Comparison of ENCODE assay signal across 12 cellular contexts in the genomic region with DNA sequence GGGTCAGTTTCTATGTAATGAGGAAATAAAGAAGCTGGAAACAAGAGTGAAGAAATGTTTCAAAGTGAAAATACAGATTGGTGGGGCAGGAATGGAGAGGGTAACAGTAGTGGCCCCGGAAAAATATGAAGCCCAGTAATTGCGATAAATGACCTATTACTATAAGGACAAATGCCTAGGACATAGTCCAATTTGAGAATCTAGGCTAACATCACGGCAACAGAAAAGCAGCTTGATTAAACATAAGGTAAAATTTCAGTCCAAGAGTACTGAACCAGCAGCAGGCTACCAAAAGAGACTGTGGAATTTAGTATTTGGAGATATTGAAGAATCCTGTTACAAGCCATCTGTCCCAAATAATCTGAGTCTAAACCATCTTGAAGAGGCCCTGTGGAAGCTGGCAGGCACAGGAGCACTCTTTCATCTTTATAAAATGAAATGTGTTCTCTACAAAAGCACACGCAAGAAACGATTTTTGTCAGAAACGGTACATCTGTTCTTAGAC. TPM values are rescaled to one million over a fixed set of nuclear protein-coding genes. Genes with fewer than 3 reads are reported as not detected.
DNase-seq lines count a peak whose midpoint lies in the region; ATAC-seq and TF ChIP-seq lines count a peak whose summit lies in the region.
"Had no signal": no experiment of that assay in that cellular context is flagged by ENCODE, and none has a peak within 500 bp of the region (broad histone marks: within the 10 kb centered on the region; RNA-seq: fewer than 3 reads in every experiment).

No MANE protein-coding gene starts in this region.

- H3K36me3 ChIP-seq in psoas muscle (ENCODE audit: insufficient read depth in 1 of 2, low read depth in 1 of 2), result no peaks in the 10 kb centered on the region

- H3K4me1 Mint-ChIP-seq in activated CD4-positive, alpha-beta T cell treated with anti-CD3 and anti-CD28 coated beads for 36 hours, result peaks cover 86% of the 10 kb centered on the region
- H3K4me1 Mint-ChIP-seq in chondrocyte (ENCODE audit: low read depth), result peaks cover 68% of the 10 kb centered on the region

- no peaks in the 10 kb centered on the region for H3K27me3 Mint-ChIP-seq in activated CD4-positive, alpha-beta T cell treated with anti-CD3 and anti-CD28 coated beads for 36 hours
- H3K27me3 Mint-ChIP-seq in chondrocyte (ENCODE audit: low read depth), result no peaks in the 10 kb centered on the region

- H3K27ac ChIP-seq in psoas muscle, result peak overlapping the region; percentile 4

- intact Hi-C loops in activated CD4-positive, alpha-beta T cell treated with anti-CD3 and anti-CD28 coated beads for 36 hours (cut with DNase I, micrococcal nuclease), result no loop called here
- intact Hi-C loops in psoas muscle (cut with DNase I), result no loop called here

- peak overlapping the region; percentile 66 for H3K27ac Mint-ChIP-seq in activated CD4-positive, alpha-beta T cell treated with anti-CD3 and anti-CD28 coated beads for 36 hours
- peak overlapping the region; percentile 4 for H3K27ac Mint-ChIP-seq in chondrocyte (ENCODE audit: unreplicated experiment)

- DNase-seq in activated CD4-positive, alpha-beta T cell treated with anti-CD3 and anti-CD28 coated beads for 36 hours, result no peak
- no peak for DNase-seq in activated CD4-positive, alpha-beta T cell treated with anti-CD3 and anti-CD28 coated beads for 48 hours
- DNase-seq in NCI-H2171 (lab: John Stamatoyannopoulos, UW), result peak; percentile 34
- no peak for DNase-seq in chondrocyte (ENCODE audit: low spot score)
- DNase-seq in psoas muscle, result no peak
- no peak for DNase-seq in activated T-cell treated with anti-CD3 and anti-CD28 coated beads, Interleukin-2, amount 50 U/mL, for 1 hour
- DNase-seq: Calu3, kidney glomerular epithelial cell had no signal

- H3K9me3 Mint-ChIP-seq in activated CD4-positive, alpha-beta T cell treated with anti-CD3 and anti-CD28 coated beads for 36 hours (ENCODE audit: low read depth), result no peaks in the 10 kb centered on the region
- H3K9me3 Mint-ChIP-seq in chondrocyte (ENCODE audit: low read depth), result no peaks in the 10 kb centered on the region
- H3K9me3 Mint-ChIP-seq: activated naive CD4-positive, alpha-beta T cell treated with anti-CD3 and anti-CD28 coated beads, Interleukin-2, amount 50 U/mL, for 72 hours had no signal

- TF ChIP-seq CTCF in chondrocyte (IDR thresholded peaks at IDR 0.05), result no peak
- no peak for TF ChIP-seq CTCF in psoas muscle (IDR thresholded peaks at IDR 0.05)

- peaks cover 8% of the 10 kb centered on the region for H3K36me3 Mint-ChIP-seq in activated CD4-positive, alpha-beta T cell treated with anti-CD3 and anti-CD28 coated beads for 36 hours (ENCODE audit: low read depth)
- H3K36me3 Mint-ChIP-seq in chondrocyte (ENCODE audit: low read depth), result no peaks in the 10 kb centered on the region

- no peak overlapping the region for H3K4me3 ChIP-seq in psoas muscle
- H3K4me3 ChIP-seq: A549 had no signal

- no peaks in the 10 kb centered on the region for H3K9me3 ChIP-seq in psoas muscle
- H3K9me3 ChIP-seq: A549 had no signal

- H3K4me3 Mint-ChIP-seq in activated CD4-positive, alpha-beta T cell treated with anti-CD3 and anti-CD28 coated beads for 36 hours, result no peak overlapping the region
- no peak overlapping the region for H3K4me3 Mint-ChIP-seq in chondrocyte (ENCODE audit: unreplicated experiment)

- peaks cover 23% of the 10 kb centered on the region for H3K4me1 ChIP-seq in psoas muscle

- POLR2A ChIA-PET in activated CD4-positive, alpha-beta T cell treated with anti-CD3 and anti-CD28 coated beads for 36 hours (lab: Charles Lee), result no interaction called here

- ATAC-seq in activated CD4-positive, alpha-beta T cell treated with anti-CD3 and anti-CD28 coated beads for 36 hours, result no peak
- ATAC-seq in psoas muscle (no peak), HG03571 (IDR thresholded peaks at IDR 0.05; ENCODE audit: unreplicated experiment) (no peak), HG03039 (IDR thresholded peaks at IDR 0.05; ENCODE audit: unreplicated experiment) (no peak)
- ATAC-seq: activated naive CD4-positive, alpha-beta T cell treated with anti-CD3 and anti-CD28 coated beads, Interleukin-2, amount 50 U/mL, for 72 hours had no signal

- no peaks in the 10 kb centered on the region for H3K27me3 ChIP-seq in psoas muscle (ENCODE audit: insufficient read depth in 3 of 3, low read length in 2 of 3)

- WGBS in psoas muscle, 3 donors, result 46 to 69% (median 52%) methylated on average over 6 of the region's 6 CpGs

- CTCF ChIA-PET in activated CD4-positive, alpha-beta T cell treated with anti-CD3 and anti-CD28 coated beads for 36 hours (lab: Charles Lee), result no interaction called here

RNA-seq across cellular contexts. Expression of gene ELOVL5, which starts 49.4 kb away (rescaled TPM):
- total RNA-seq in activated CD4-positive, alpha-beta T cell treated with anti-CD3 and anti-CD28 coated beads for 36 hours, result 100 to 1,000 TPM in 1 of 2 experiments, 10 to 100 TPM in 1; 98.1 to 106 TPM
- 95.1 to 127 TPM (median 102 TPM) in 3 replicates for total RNA-seq in chondrocyte
- total RNA-seq in psoas muscle, result 10 to 100 TPM in 1 of 4 donors, 1 to 10 TPM in 3; 5.7 to 14.4 (median 8.7) TPM
- 1 to 10 TPM; 4.8 to 9.2 (median 5.8) TPM for polyA plus RNA-seq in psoas muscle
